Comparison of ENCODE assay signal across 8 cellular contexts in the genomic region with DNA sequence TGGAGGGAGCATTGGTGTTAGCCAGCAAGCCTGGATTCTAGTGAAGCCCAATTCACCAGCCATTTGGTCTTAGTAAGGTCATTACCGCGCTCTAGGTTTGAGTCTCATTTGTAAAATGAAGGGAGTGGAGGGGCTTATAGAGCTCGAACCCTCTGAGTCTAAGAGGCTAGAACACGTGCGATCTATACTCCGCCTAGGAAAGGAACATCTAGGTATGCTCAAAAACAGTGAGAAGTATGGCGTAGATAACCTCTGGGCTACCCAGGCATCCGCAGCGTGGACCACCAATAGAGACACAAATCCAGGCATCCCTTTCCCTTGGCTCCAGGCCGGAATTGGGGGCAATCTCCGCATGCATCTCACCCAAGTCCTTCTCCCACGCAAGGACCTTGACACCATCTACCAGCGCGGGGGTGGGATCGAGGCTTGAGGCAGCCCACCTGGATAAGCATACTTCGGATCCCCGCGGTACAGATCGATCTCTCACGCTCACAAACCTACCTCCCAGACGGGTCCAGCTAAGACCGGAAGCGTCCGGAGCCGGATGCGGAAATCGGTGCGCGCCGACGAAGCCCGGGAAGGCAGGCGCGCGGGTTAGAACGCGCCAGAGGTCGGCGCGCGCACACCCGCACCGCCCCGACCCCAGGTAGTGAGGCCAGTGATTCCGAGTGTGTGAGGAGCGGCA. TPM values are rescaled to one million over a fixed set of nuclear protein-coding genes. Genes with fewer than 3 reads are reported as not detected.
DNase-seq lines count a peak whose midpoint lies in the region; ATAC-seq and TF ChIP-seq lines count a peak whose summit lies in the region.

Gene METTL25B, plus strand, starts transcription at position 556 of the 685 bp plus-strand sequence. CDS start 636 bp downstream, outside the sequence.

- POLR2A ChIA-PET in GM10248 (lab: Yijun Ruan, JAX) = interaction anchor here (0.5 to 2.0 kb wide), 6 partner anchors 12 to 132 kb away, joined by 4 to 11 read pairs (median 4); partner anchors contain the start of gene MRPL24
- POLR2A ChIA-PET in activated naive CD8-positive, alpha-beta T cell treated with anti-CD3 and anti-CD28 coated beads, Interleukin-2, amount 10 ng/mL, durations not matched to agents 7 days and 5 days (lab: Charles Lee) = interaction anchor here (0.6 to 6.5 kb wide), 24 partner anchors 9 to 408 kb away, joined by 3 to 82 read pairs (median 4); partner anchors contain the start of genes HDGF, INSRR, MEF2D and MRPL24

- H3K4me2 ChIP-seq in GM23248 (ENCODE audit: unreplicated experiment) = peak within 1 kb of the TSS; percentile 98

- no peaks in the 10 kb centered on the region for H4K20me1 ChIP-seq in GM23248 (ENCODE audit: insufficient read depth)

- WGBS in GM23248 (ENCODE audit: low coverage in 1 of 2, low lambda C conversion rate in 2 of 2, missing lambda C conversion rate in 2 of 2), 2 experiments = 1% methylated on average over 45 of the region's 46 CpGs
- 0 to 1% (median 1%) methylated on average over 21 to 46 of the region's 46 CpGs for WGBS in heart left ventricle, 4 donors

- no peak for TF ChIP-seq CTCF in GM10248 (IDR thresholded peaks at IDR 0.05; ENCODE audit: control extremely low read depth, extremely low read depth, low read depth, missing control alignments)
- peak in 1 of 12 donors; percentile 1 for TF ChIP-seq CTCF in heart left ventricle (IDR thresholded peaks at IDR 0.05)

- H3K36me3 Mint-ChIP-seq in activated naive CD8-positive, alpha-beta T cell treated with anti-CD3 and anti-CD28 coated beads, Interleukin-2, amount 10 ng/mL, durations not matched to agents 7 days and 5 days = peaks cover 17% of the 10 kb centered on the region

- H3K4me3 ChIP-seq in GM23248 = peak within 1 kb of the TSS; percentile 99
- peak within 1 kb of the TSS; percentile 80 for H3K4me3 ChIP-seq in SJSA1
- H3K4me3 ChIP-seq in heart left ventricle = peak within 1 kb of the TSS; percentile 57 to 96 (median 82)

- H3K4me1 ChIP-seq in GM23248 (ENCODE audit: insufficient read depth) = peaks cover 29% of the 10 kb centered on the region
- peaks cover 31% of the 10 kb centered on the region for H3K4me1 ChIP-seq in SJSA1 (replicated peaks)
- peaks cover 22 to 54% (median 36%) of the 10 kb centered on the region in 12 donors for H3K4me1 ChIP-seq in heart left ventricle

- H3K36me3 ChIP-seq in GM23248 (ENCODE audit: low read depth) (peaks cover 16% of the 10 kb centered on the region; the same call in 1 of the 2 replicates), SJSA1 (peaks cover 45% of the 10 kb centered on the region), heart left ventricle (peaks cover 0 to 45% (median 23%) of the 10 kb centered on the region in 9 donors)

- H3K27me3 ChIP-seq in GM23248 (replicated peaks; ENCODE audit: insufficient read depth) (no peaks in the 10 kb centered on the region), SJSA1 (replicated peaks) (no peaks in the 10 kb centered on the region), heart left ventricle (no peaks in the 10 kb centered on the region)

- peak within 1 kb of the TSS; percentile 99 for H3K9ac ChIP-seq in GM23248

- CTCF ChIA-PET in GM10248 (lab: Yijun Ruan, JAX) = interaction anchor here (0.8 to 8.2 kb wide), 22 partner anchors 8 to 163 kb away, joined by 3 to 345 read pairs (median 17); partner anchors contain the start of genes CRABP2, HAPLN2, HDGF and INSRR

- peak within 1 kb of the TSS; percentile 99 for H3K27ac Mint-ChIP-seq in activated naive CD8-positive, alpha-beta T cell treated with anti-CD3 and anti-CD28 coated beads, Interleukin-2, amount 10 ng/mL, durations not matched to agents 7 days and 5 days

- no peaks in the 10 kb centered on the region for H3K9me3 Mint-ChIP-seq in activated naive CD8-positive, alpha-beta T cell treated with anti-CD3 and anti-CD28 coated beads, Interleukin-2, amount 10 ng/mL, durations not matched to agents 7 days and 5 days

- peak; percentile 83 for DNase-seq in GM10248 (ENCODE audit: extremely low spot score)
- DNase-seq in GM23248 = peak; percentile 95
- DNase-seq in Kasumi-1 (lab: John Stamatoyannopoulos, UW) = peak; percentile 80 to 82
- peak; percentile 72 to 79 for DNase-seq in SJSA1 (ENCODE audit: low read depth in 1 of 2, low spot score in 2 of 2)
- DNase-seq in activated naive CD8-positive, alpha-beta T cell treated with anti-CD3 and anti-CD28 coated beads, Interleukin-2, amount 10 ng/mL, durations not matched to agents 7 days and 5 days = peak; percentile 87
- peak; percentile 81 to 89 (median 83) for DNase-seq in heart left ventricle
- peak; percentile 75 for DNase-seq in pons (ENCODE audit: low spot score)
- DNase-seq in germinal center (ENCODE audit: low spot score) = no peak

- peaks cover 66% of the 10 kb centered on the region for H3K79me2 ChIP-seq in GM23248 (ENCODE audit: insufficient read depth)

- TF ChIP-seq POLR2A in heart left ventricle (IDR thresholded peaks at IDR 0.05) = no peak

- H3K27ac ChIP-seq in GM23248 (peak within 1 kb of the TSS; percentile 96), SJSA1 (peak within 1 kb of the TSS; percentile 74), heart left ventricle (peak within 1 kb of the TSS; percentile 88 to 99 (median 96))

- H3K27me3 Mint-ChIP-seq in activated naive CD8-positive, alpha-beta T cell treated with anti-CD3 and anti-CD28 coated beads, Interleukin-2, amount 10 ng/mL, durations not matched to agents 7 days and 5 days = no peaks in the 10 kb centered on the region

- H3K9me2 ChIP-seq in GM23248 (ENCODE audit: insufficient read depth) = no peaks in the 10 kb centered on the region

- in situ Hi-C loops in GM23248 (cut with MboI) = no loop called here

- H3K9me3 ChIP-seq in GM23248 (ENCODE audit: low read depth) = no peaks in the 10 kb centered on the region
- no peaks in the 10 kb centered on the region for H3K9me3 ChIP-seq in SJSA1 (replicated peaks)
- no peaks in the 10 kb centered on the region for H3K9me3 ChIP-seq in heart left ventricle

- H3K4me3 Mint-ChIP-seq in activated naive CD8-positive, alpha-beta T cell treated with anti-CD3 and anti-CD28 coated beads, Interleukin-2, amount 10 ng/mL, durations not matched to agents 7 days and 5 days = no peak within 1 kb of the TSS

- intact Hi-C loops in heart left ventricle (cut with DNase I) = loop anchor here in 8 of 10 donors (1.0 to 10.0 kb wide), 12 partner anchors 13 to 164 kb away; partner anchors contain the start of genes PRCC (in 7 of the 8), NTRK1 (in 3 of the 8), INSRR (in 2 of the 8) and MRPL24 (in 1 of the 8)

- peaks cover 6% of the 10 kb centered on the region; the same call in 1 of the 2 replicates for H3F3A ChIP-seq in GM23248 (ENCODE audit: insufficient read depth)

- H2AFZ ChIP-seq in GM23248 = peak within 1 kb of the TSS; percentile 92

- ATAC-seq in activated naive CD8-positive, alpha-beta T cell treated with anti-CD3 and anti-CD28 coated beads, Interleukin-2, amount 10 ng/mL, durations not matched to agents 7 days and 5 days (ENCODE audit: low read depth) = peak; percentile 72
- ATAC-seq in heart left ventricle = peak; percentile 44 to 85 (median 76)

- H3K4me1 Mint-ChIP-seq in activated naive CD8-positive, alpha-beta T cell treated with anti-CD3 and anti-CD28 coated beads, Interleukin-2, amount 10 ng/mL, durations not matched to agents 7 days and 5 days = peaks cover 30% of the 10 kb centered on the region

RNA-seq across cellular contexts. Expression of gene METTL25B, which starts in this region (rescaled TPM):
- total RNA-seq in GM23248 (2014; rRNA removed; shearing (Covaris generic)) = 4.5 and 5.6 TPM in 2 replicates
- polyA plus RNA-seq in GM23248 (2016; fragmentation: Nextera tagmentation; extraction: Ambion mirVana) = 7.4 and 10.1 TPM in 2 replicates
- total RNA-seq in SJSA1 (2014; rRNA removed; shearing (Covaris generic)) = 6.4 and 6.5 TPM in 2 replicates
- 10 to 100 TPM; 34.6 to 35.1 TPM for total RNA-seq in activated naive CD8-positive, alpha-beta T cell treated with anti-CD3 and anti-CD28 coated beads, Interleukin-2, amount 10 ng/mL, durations not matched to agents 7 days and 5 days
- 10 to 100 TPM in 8 of 9 donors, 1 to 10 TPM in 1; 8.9 to 18.9 (median 15.0) TPM for total RNA-seq in heart left ventricle
- 10 to 100 TPM; 15.6 to 24.3 TPM for polyA plus RNA-seq in heart left ventricle
